In the genomic region with DNA sequence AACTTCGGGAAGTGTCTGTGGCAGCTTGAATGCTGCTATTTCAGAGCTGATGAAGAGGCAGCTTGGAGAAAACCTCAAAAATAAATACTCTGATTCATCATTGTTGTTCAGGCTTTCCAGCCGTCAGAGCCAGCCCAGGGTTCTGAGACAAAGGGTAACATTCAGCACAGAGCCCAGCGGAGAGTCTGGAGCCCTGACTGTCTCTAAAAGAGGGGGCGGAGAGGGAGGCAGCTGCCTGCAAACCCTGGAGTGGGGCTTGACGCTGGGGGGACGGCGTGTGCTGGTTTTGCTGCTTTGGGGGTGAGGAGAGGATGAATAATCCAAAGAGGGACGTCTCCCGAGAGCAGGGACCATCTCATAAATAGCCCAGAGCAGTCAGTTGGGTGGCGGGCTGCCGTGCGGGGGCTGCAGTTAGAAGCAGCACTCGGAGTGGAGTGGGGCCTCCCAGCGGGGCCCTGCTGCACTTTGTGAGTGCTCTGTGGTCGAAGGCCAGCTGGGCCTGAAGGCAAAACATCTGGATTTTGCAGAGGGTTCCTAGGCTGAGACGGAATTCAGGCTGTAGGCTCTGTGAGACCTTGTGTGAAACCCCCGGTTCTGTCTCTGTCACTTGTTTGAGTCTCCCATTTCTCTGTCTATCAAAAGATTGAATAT, we compare ENCODE assay signal across 8 cellular contexts.
DNase-seq lines count a peak whose midpoint lies in the region; ATAC-seq, FAIRE-seq and TF ChIP-seq lines count a peak whose summit lies in the region.

No MANE protein-coding gene starts in this region.

- peak; percentile 21 for TF ChIP-seq CTCF in DND-41 (IDR thresholded peaks at IDR 0.05; ENCODE audit: borderline replicate concordance, extremely low read depth, low read length, poor library complexity, severe bottlenecking)
- TF ChIP-seq CTCF in pancreas (IDR thresholded peaks at IDR 0.05): no peak

- peak overlapping the region; percentile 54 for H3K4me2 ChIP-seq in DND-41 (ENCODE audit: insufficient read depth, low read length)

- 84 to 91% methylated on average over 17 of the region's 17 CpGs for WGBS in pancreas, 2 donors

- H3K27ac ChIP-seq in DND-41 (ENCODE audit: low read length) (peak overlapping the region; percentile 87), SJSA1 (peak overlapping the region; percentile 84), pancreas (no peak overlapping the region)

- peaks cover 28% of the 10 kb centered on the region for H3K79me2 ChIP-seq in DND-41 (ENCODE audit: insufficient read depth, low read length)

- H3K9me3 ChIP-seq in DND-41 (ENCODE audit: insufficient read depth, low read length, severe bottlenecking) (peaks cover under 1% of the 10 kb centered on the region), SJSA1 (replicated peaks) (no peaks in the 10 kb centered on the region), pancreas (no peaks in the 10 kb centered on the region)

- H3K4me3 ChIP-seq in DND-41 (ENCODE audit: low read depth in 1 of 2, low read length in 2 of 2) (peak overlapping the region in 1 of 2 experiments; percentile 24; a peak in 1 of 4 replicates), SJSA1 (peak overlapping the region; percentile 10; the same call in 1 of the 2 replicates), pancreas (no peak overlapping the region)

- DNase-seq in DND-41 (peak; percentile 81), SJSA1 (ENCODE audit: low read depth in 1 of 2, low spot score in 2 of 2) (peak; percentile 94 to 95), foreskin melanocyte (peak; percentile 96), pancreas (peak in 1 of 6 donors; percentile 17), activated gamma-delta T cell (lab: John Stamatoyannopoulos, UW) (no peak), NCI-H187 treated with DMSO at 0.1 percent for 48 hours (lab: John Stamatoyannopoulos, UW) (no peak)

- no peaks in the 10 kb centered on the region for H3K36me3 ChIP-seq in DND-41 (ENCODE audit: insufficient read depth, low read length)
- H3K36me3 ChIP-seq in SJSA1: no peaks in the 10 kb centered on the region
- H3K36me3 ChIP-seq in pancreas: no peaks in the 10 kb centered on the region

- peak overlapping the region; percentile 45 for H3K9ac ChIP-seq in DND-41 (ENCODE audit: low read depth, low read length)

- no peaks in the 10 kb centered on the region for H4K20me1 ChIP-seq in DND-41 (ENCODE audit: insufficient read depth, low read length)

- H2AFZ ChIP-seq in DND-41 (ENCODE audit: low read depth, low read length): no peak overlapping the region; the same call in 1 of the 2 replicates

- no peak for FAIRE-seq in pancreas (lab: Jason Lieb, UNC)

- peaks cover 87% of the 10 kb centered on the region for H3K4me1 ChIP-seq in DND-41 (ENCODE audit: insufficient read depth, low read length)
- H3K4me1 ChIP-seq in SJSA1 (replicated peaks): peaks cover 85% of the 10 kb centered on the region
- no peaks in the 10 kb centered on the region for H3K4me1 ChIP-seq in pancreas

- intact Hi-C loops in pancreas (cut with DNase I): no loop called here

- H3K27me3 ChIP-seq in DND-41 (ENCODE audit: insufficient read depth, low read length, poor library complexity) (no peaks in the 10 kb centered on the region), SJSA1 (replicated peaks) (no peaks in the 10 kb centered on the region), pancreas (no peaks in the 10 kb centered on the region)

- peak; percentile 66 for ATAC-seq in DND-41 (ENCODE audit: insufficient read depth, low read depth)
- ATAC-seq in pancreas: peak in 3 of 4 donors; percentile 24 to 71 (median 65)
- no peak for ATAC-seq in HG02852 (IDR thresholded peaks at IDR 0.05; ENCODE audit: unreplicated experiment)
- no peak for ATAC-seq in GM19467 (IDR thresholded peaks at IDR 0.05; ENCODE audit: unreplicated experiment)

Comparison
In these comparisons a context has a peak if more than half of its experiments do, and no peak if none do; other contexts are left out.
1. ATAC-seq: peak in DND-41 (single experiment) and pancreas (3 of 4); none in HG02852 (single experiment) and GM19467 (single experiment).
2. DNase-seq: peak in DND-41 (single experiment), SJSA1 (2 of 2) and foreskin melanocyte (single experiment); none in activated gamma-delta T cell (single experiment) and NCI-H187 treated with DMSO at 0.1 percent for 48 hours (single experiment).
3. H3K27ac ChIP-seq: peak in DND-41 (single experiment) and SJSA1 (single experiment); none in pancreas (0 of 4).